ENCODE assay signal across 19 cellular contexts in the genomic region with DNA sequence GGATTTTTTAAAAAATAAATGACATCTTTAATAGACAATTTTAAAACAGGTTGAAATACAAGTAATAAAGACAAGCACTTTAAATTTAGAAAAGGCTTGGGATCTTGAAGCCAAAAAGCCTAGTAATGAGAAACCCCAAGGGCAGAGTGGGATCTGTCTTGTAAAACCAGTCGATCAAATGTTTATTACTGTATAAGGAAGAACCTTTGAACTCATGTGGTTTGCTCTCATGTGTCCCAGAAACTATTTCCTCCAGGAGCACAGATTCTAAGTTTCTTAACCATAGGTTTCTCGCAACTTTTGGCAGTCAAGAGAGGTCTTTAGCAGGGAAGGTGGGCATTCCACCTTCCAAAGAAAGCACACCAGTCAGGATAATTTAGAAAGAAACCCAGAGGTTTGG.
"Had no signal": no experiment of that assay in that cellular context is flagged by ENCODE, and none has a peak within 500 bp of the region (broad histone marks: within the 10 kb centered on the region; RNA-seq: fewer than 3 reads in every experiment).

No MANE protein-coding gene starts in this region.

- ATAC-seq: activated CD8-positive, alpha-beta T cell treated with anti-CD3 and anti-CD28 coated beads for 36 hours; activated T-cell treated with anti-CD3 and anti-CD28 coated beads, Interleukin-2, amount 50 U/mL, for 72 hours; lower lobe of right lung; natural killer cell; right cardiac atrium; stimulated activated naive B cell treated with anti-CD40 and anti-IgM and Interleukin-4, amounts not matched to agents 10 μg/mL and 1 μg/mL and 100 μg/mL, for 72 hours had no signal

- DNase-seq: activated CD4-positive, alpha-beta T cell treated with anti-CD3 and anti-CD28 coated beads for 4 hours; activated CD8-positive, alpha-beta memory T cell treated with anti-CD3 and anti-CD28 coated beads, Interleukin-2, amount 50 U/mL, for 4 hours; activated CD8-positive, alpha-beta T cell treated with anti-CD3 and anti-CD28 coated beads for 36 hours; activated gamma-delta T cell treated with Interleukin-2 at 50 U/mL for 16 hours; activated naive CD8-positive, alpha-beta T cell treated with anti-CD3 and anti-CD28 coated beads for 36 hours; activated T-cell treated with anti-CD3 and anti-CD28 coated beads, Interleukin-2, amount 50 U/mL, for 72 hours; anterior cingulate cortex; colonic mucosa; hypothalamus; lower lobe of right lung; natural killer cell; right cardiac atrium; spleen; stimulated activated CD4-positive, alpha-beta T cell treated with anti-CD3 and anti-CD28 coated beads, Interleukin-1b, Interleukin-23, amount 100 ng/mL, for 48 hours; stimulated activated naive B cell treated with anti-CD40 and anti-IgM and Interleukin-4, amounts not matched to agents 10 μg/mL and 1 μg/mL and 100 μg/mL, for 72 hours; T1000; transverse colon had no signal

- H3K27me3 ChIP-seq: cardiac muscle cell, colonic mucosa, spleen, transverse colon had no signal

- H3K4me3 ChIP-seq: cardiac muscle cell, colonic mucosa, lower lobe of right lung, spleen, transverse colon had no signal

- H3K9me3 ChIP-seq: colonic mucosa, lower lobe of right lung, transverse colon had no signal

- H3K36me3 ChIP-seq: cardiac muscle cell, colonic mucosa, lower lobe of right lung, spleen, transverse colon had no signal

- H3K4me1 ChIP-seq: colonic mucosa, lower lobe of right lung, spleen had no signal

- H3K27ac ChIP-seq: cardiac muscle cell, colonic mucosa, lower lobe of right lung, spleen, VCaP had no signal
